In the genomic region with DNA sequence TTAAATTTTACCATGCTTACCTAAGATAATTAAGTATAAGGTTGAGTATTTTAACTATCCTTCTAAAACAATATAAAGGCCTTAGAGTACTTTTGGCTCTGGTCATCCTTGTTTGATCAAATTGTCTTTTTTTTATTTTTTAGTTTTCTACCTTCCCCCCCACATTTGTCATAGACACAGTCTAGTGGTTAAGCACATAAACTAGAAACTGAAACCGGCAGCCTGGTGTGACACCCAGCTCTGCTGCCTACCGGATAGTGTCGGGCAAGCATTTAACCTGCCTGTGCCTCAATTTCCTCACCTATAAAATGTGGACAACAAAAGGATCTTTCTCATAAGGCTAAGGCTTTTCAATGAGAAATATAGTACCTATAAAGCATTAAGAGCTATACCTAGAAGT, we compare ENCODE assay signal across 8 cellular contexts. TPM values are rescaled to one million over a fixed set of nuclear protein-coding genes. Genes with fewer than 3 reads are reported as not detected.
DNase-seq lines count a peak whose midpoint lies in the region; ATAC-seq and TF ChIP-seq lines count a peak whose summit lies in the region.

No MANE protein-coding gene starts in this region.

- TF ChIP-seq POLR2A in body of pancreas (IDR thresholded peaks at IDR 0.05) (no peak), ovary (IDR thresholded peaks at IDR 0.05) (no peak)

- H3K36me3 ChIP-seq in body of pancreas (replicated peaks in 1 of 2; ENCODE audit: insufficient read depth in 1 of 2, low read depth in 2 of 2) (no peaks in the 10 kb centered on the region), ovary (no peaks in the 10 kb centered on the region)

- no peaks in the 10 kb centered on the region for H3K27me3 Mint-ChIP-seq in osteocyte (ENCODE audit: unreplicated experiment)

- no peak for TF ChIP-seq EP300 in ovary (IDR thresholded peaks at IDR 0.05)

- H3K9me3 ChIP-seq in body of pancreas (no peaks in the 10 kb centered on the region), ovary (no peaks in the 10 kb centered on the region)

- H3K27ac Mint-ChIP-seq in osteocyte (ENCODE audit: unreplicated experiment), result no peak overlapping the region

- H3K4me3 Mint-ChIP-seq in osteocyte (ENCODE audit: unreplicated experiment), result no peak overlapping the region

- H3K27me3 ChIP-seq in body of pancreas (no peaks in the 10 kb centered on the region), ovary (no peaks in the 10 kb centered on the region)

- DNase-seq in kidney glomerular epithelial cell (lab: John Stamatoyannopoulos, UW) (peak; percentile 19), SW 1271 (lab: John Stamatoyannopoulos, UW) (no peak), body of pancreas (no peak), osteocyte (ENCODE audit: extremely low spot score, unreplicated experiment) (no peak), ovary (no peak)

- no peak overlapping the region for H3K4me3 ChIP-seq in body of pancreas
- H3K4me3 ChIP-seq in ovary, result no peak overlapping the region

- peak; percentile 55 for ATAC-seq in GM18861 (IDR thresholded peaks at IDR 0.05; ENCODE audit: unreplicated experiment)
- ATAC-seq in HG03025 (IDR thresholded peaks at IDR 0.05; ENCODE audit: low FRiP score, unreplicated experiment), result peak; percentile 76
- ATAC-seq in activated CD4-positive, CD25-positive, alpha-beta regulatory T cell treated with anti-CD3 and anti-CD28 coated beads, Interleukin-2, amount 50 U/mL, for 24 hours, result peak; percentile 99 to 100
- ATAC-seq in body of pancreas, result no peak

- peaks cover 9% of the 10 kb centered on the region for H3K36me3 Mint-ChIP-seq in osteocyte (ENCODE audit: unreplicated experiment)

- TF ChIP-seq CTCF in body of pancreas (IDR thresholded peaks at IDR 0.05) (no peak), osteocyte (IDR thresholded peaks at IDR 0.05) (no peak), ovary (IDR thresholded peaks at IDR 0.05) (no peak)

- H3K9me3 Mint-ChIP-seq in osteocyte (ENCODE audit: unreplicated experiment), result peaks cover 5% of the 10 kb centered on the region

- 87 to 98% methylated on average over 3 of the region's 3 CpGs for WGBS in body of pancreas, 2 donors
- 93 to 97% (median 95%) methylated on average over 3 of the region's 3 CpGs for WGBS in ovary, 3 donors

- intact Hi-C loops in body of pancreas (cut with DNase I), result no loop called here
- intact Hi-C loops in ovary (cut with DNase I), result no loop called here

- peaks cover 16% of the 10 kb centered on the region for H3K4me1 Mint-ChIP-seq in osteocyte (ENCODE audit: unreplicated experiment)

- H3K4me1 ChIP-seq in body of pancreas (no peaks in the 10 kb centered on the region), ovary (ENCODE audit: insufficient read depth) (peaks cover 4% of the 10 kb centered on the region)

- H3K27ac ChIP-seq in body of pancreas, result no peak overlapping the region
- no peak overlapping the region for H3K27ac ChIP-seq in ovary

RNA-seq across cellular contexts. Expression of a gene that starts 21.6 kb away (rescaled TPM):
- 10 to 100 TPM; 81.2 to 92.3 TPM for total RNA-seq in body of pancreas
- total RNA-seq in osteocyte, result 96.7 and 100 TPM in 2 replicates
- total RNA-seq in ovary, result 100 to 1,000 TPM in 2 of 7 donors, 10 to 100 TPM in 5; 64.6 to 152 (median 92.9) TPM
- 1 to 10 TPM; 7.5 to 8.5 TPM for polyA plus RNA-seq in ovary
